ENCODE assay signal across 18 cellular contexts in genomic region chr13:75841905-75842304, GRCh38.
DNase-seq lines count a peak whose midpoint lies in the region; ATAC-seq and TF ChIP-seq lines count a peak whose summit lies in the region.
"Had no signal": no experiment of that assay in that cellular context is flagged by ENCODE, and none has a peak within 500 bp of the region (broad histone marks: within the 10 kb centered on the region; RNA-seq: fewer than 3 reads in every experiment).

No MANE protein-coding gene starts in this region.

- no peak overlapping the region for H3K27ac ChIP-seq in upper lobe of right lung
- H3K27ac ChIP-seq: PC-9, RWPE1 had no signal

- H3K27ac Mint-ChIP-seq in activated naive CD4-positive, alpha-beta T cell treated with anti-CD3 and anti-CD28 coated beads, Interleukin-2, amount 10 ng/mL, durations not matched to agents 7 days and 5 days: peak overlapping the region; percentile 56
- H3K27ac Mint-ChIP-seq in activated naive CD8-positive, alpha-beta T cell treated with anti-CD3 and anti-CD28 coated beads, Interleukin-2, amount 50 U/mL, for 24 hours: no peak overlapping the region

- no peaks in the 10 kb centered on the region for H3K27me3 ChIP-seq in upper lobe of right lung

- peak; percentile 22 for DNase-seq in activated naive CD4-positive, alpha-beta T cell treated with anti-CD3 and anti-CD28 coated beads, Interleukin-2, amount 10 ng/mL, durations not matched to agents 7 days and 5 days
- DNase-seq in activated naive CD4-positive, alpha-beta T cell treated with Interleukin-2 at 50 U/mL for 16 hours: no peak
- peak; percentile 87 for DNase-seq in Jurkat, Clone E6-1 (ENCODE audit: low read depth, low spot score)
- no peak for DNase-seq in activated naive CD8-positive, alpha-beta T cell treated with anti-CD3 and anti-CD28 coated beads, Interleukin-2, amount 50 U/mL, for 24 hours
- DNase-seq in upper lobe of right lung (no peak), SIG-M5 (lab: John Stamatoyannopoulos, UW) (no peak), NCI-H2029 treated with DMSO at 0.1 percent for 48 hours (lab: John Stamatoyannopoulos, UW) (no peak)
- DNase-seq: H7, KG1, MV-4-11, NCI-H1417, NCI-H187, NCI-H345, NCI-H524 treated with DMSO at 0.1 percent for 48 hours, PC-9 had no signal

- TF ChIP-seq CTCF in upper lobe of right lung (IDR thresholded peaks at IDR 0.05): no peak

- H3K36me3 ChIP-seq in upper lobe of right lung: peaks cover 61% of the 10 kb centered on the region

- intact Hi-C loops in upper lobe of right lung (cut with DNase I): loop anchor here (10.0 kb wide), 1 partner anchor 137 kb away; no protein-coding TSS in a partner anchor

- H3K27me3 Mint-ChIP-seq in activated naive CD4-positive, alpha-beta T cell treated with anti-CD3 and anti-CD28 coated beads, Interleukin-2, amount 10 ng/mL, durations not matched to agents 7 days and 5 days: no peaks in the 10 kb centered on the region
- H3K27me3 Mint-ChIP-seq in activated naive CD8-positive, alpha-beta T cell treated with anti-CD3 and anti-CD28 coated beads, Interleukin-2, amount 50 U/mL, for 24 hours: no peaks in the 10 kb centered on the region
- H3K27me3 Mint-ChIP-seq: CD4-positive, alpha-beta memory T cell had no signal

- H3K36me3 Mint-ChIP-seq in activated naive CD4-positive, alpha-beta T cell treated with anti-CD3 and anti-CD28 coated beads, Interleukin-2, amount 10 ng/mL, durations not matched to agents 7 days and 5 days: peaks cover 42% of the 10 kb centered on the region
- H3K36me3 Mint-ChIP-seq in activated naive CD8-positive, alpha-beta T cell treated with anti-CD3 and anti-CD28 coated beads, Interleukin-2, amount 50 U/mL, for 24 hours (ENCODE audit: low read depth): peaks cover 23% of the 10 kb centered on the region

- CTCF ChIA-PET in activated naive CD4-positive, alpha-beta T cell treated with anti-CD3 and anti-CD28 coated beads, Interleukin-2, amount 10 ng/mL, durations not matched to agents 7 days and 5 days (lab: Charles Lee): interaction anchor here (1.1 to 1.6 kb wide), 3 partner anchors 28 to 146 kb away, joined by 3 to 5 read pairs (median 4); no protein-coding TSS in a partner anchor

- H3K4me1 Mint-ChIP-seq in activated naive CD4-positive, alpha-beta T cell treated with anti-CD3 and anti-CD28 coated beads, Interleukin-2, amount 10 ng/mL, durations not matched to agents 7 days and 5 days: peaks cover 17% of the 10 kb centered on the region
- no peaks in the 10 kb centered on the region for H3K4me1 Mint-ChIP-seq in activated naive CD8-positive, alpha-beta T cell treated with anti-CD3 and anti-CD28 coated beads, Interleukin-2, amount 50 U/mL, for 24 hours

- H3K4me3 Mint-ChIP-seq in activated naive CD4-positive, alpha-beta T cell treated with anti-CD3 and anti-CD28 coated beads, Interleukin-2, amount 10 ng/mL, durations not matched to agents 7 days and 5 days: no peak overlapping the region
- H3K4me3 Mint-ChIP-seq in activated naive CD8-positive, alpha-beta T cell treated with anti-CD3 and anti-CD28 coated beads, Interleukin-2, amount 50 U/mL, for 24 hours: no peak overlapping the region
- H3K4me3 Mint-ChIP-seq: CD4-positive, alpha-beta memory T cell had no signal

- H3K4me1 ChIP-seq in upper lobe of right lung: no peaks in the 10 kb centered on the region

- ATAC-seq in activated naive CD8-positive, alpha-beta T cell treated with anti-CD3 and anti-CD28 coated beads, Interleukin-2, amount 50 U/mL, for 24 hours: peak; percentile 61
- ATAC-seq in upper lobe of right lung: peak; percentile 20
- ATAC-seq: HepG2 had no signal

- H3K9me3 Mint-ChIP-seq in activated naive CD4-positive, alpha-beta T cell treated with anti-CD3 and anti-CD28 coated beads, Interleukin-2, amount 10 ng/mL, durations not matched to agents 7 days and 5 days: peaks cover 9% of the 10 kb centered on the region
- peaks cover 9% of the 10 kb centered on the region for H3K9me3 Mint-ChIP-seq in activated naive CD8-positive, alpha-beta T cell treated with anti-CD3 and anti-CD28 coated beads, Interleukin-2, amount 50 U/mL, for 24 hours

- H3K4me3 ChIP-seq in Jurkat, Clone E6-1 (ENCODE audit: low read length): no peak overlapping the region
- no peak overlapping the region for H3K4me3 ChIP-seq in upper lobe of right lung
- H3K4me3 ChIP-seq: PC-9 had no signal

- no peaks in the 10 kb centered on the region for H3K9me3 ChIP-seq in upper lobe of right lung

Comparison
In these comparisons a context has a peak if more than half of its experiments do, and no peak if none do; other contexts are left out.
1. DNase-seq: peak in activated naive CD4-positive, alpha-beta T cell treated with anti-CD3 and anti-CD28 coated beads, Interleukin-2, amount 10 ng/mL, durations not matched to agents 7 days and 5 days (single experiment) and Jurkat, Clone E6-1 (single experiment); none in activated naive CD4-positive, alpha-beta T cell treated with Interleukin-2 at 50 U/mL for 16 hours (single experiment), activated naive CD8-positive, alpha-beta T cell treated with anti-CD3 and anti-CD28 coated beads, Interleukin-2, amount 50 U/mL, for 24 hours (single experiment), upper lobe of right lung (single experiment), SIG-M5 (single experiment) and NCI-H2029 treated with DMSO at 0.1 percent for 48 hours (single experiment).